Comparison of ENCODE assay signal across 22 cellular contexts in genomic region chr7:20320322-20320721, GRCh38. TPM values are rescaled to one million over a fixed set of nuclear protein-coding genes. Genes with fewer than 3 reads are reported as not detected.
DNase-seq lines count a peak whose midpoint lies in the region; ATAC-seq and TF ChIP-seq lines count a peak whose summit lies in the region.
"Had no signal": no experiment of that assay in that cellular context is flagged by ENCODE, and none has a peak within 500 bp of the region (broad histone marks: within the 10 kb centered on the region; RNA-seq: fewer than 3 reads in every experiment).

No MANE protein-coding gene starts in this region.

- no peaks in the 10 kb centered on the region for H3K79me2 ChIP-seq in neural progenitor cell (ENCODE audit: low read depth)

- no peaks in the 10 kb centered on the region for H3K4me1 ChIP-seq in neural progenitor cell
- H3K4me1 ChIP-seq: A549, Caco-2 had no signal

- peaks cover 3% of the 10 kb centered on the region for H3K27me3 Mint-ChIP-seq in neural progenitor cell (ENCODE audit: insufficient read depth, low read depth)
- H3K27me3 Mint-ChIP-seq: B cell; CD4-positive, CD25-positive, alpha-beta regulatory T cell had no signal

- no peak overlapping the region for H3K4me2 ChIP-seq in neural progenitor cell
- H3K4me2 ChIP-seq: A549, BLaER1 had no signal

- no peaks in the 10 kb centered on the region for H3F3A ChIP-seq in neural progenitor cell (ENCODE audit: low read depth)

- H3K27ac Mint-ChIP-seq in neural progenitor cell: no peak overlapping the region
- H3K27ac Mint-ChIP-seq: B cell; CD4-positive, CD25-positive, alpha-beta regulatory T cell; CD8-positive, alpha-beta T cell had no signal

- no peak for TF ChIP-seq CTCF in AG10803 (conservative IDR thresholded peaks at IDR 0.05; ENCODE audit: low read length)
- no peak for TF ChIP-seq CTCF in neural progenitor cell (IDR thresholded peaks at IDR 0.05)

- DNase-seq in AG10803 (ENCODE audit: low read depth) (peak; percentile 35), astrocyte of the hippocampus (ENCODE audit: low read depth, low spot score) (peak; percentile 37), fibroblast of peridontal ligament (ENCODE audit: extremely low read depth) (peak; percentile 24), renal cortical epithelial cell (ENCODE audit: low read depth) (peak; percentile 57), NCI-H1417 (lab: John Stamatoyannopoulos, UW) (no peak), NCI-H1105 treated with DMSO at 0.1 percent for 48 hours (lab: John Stamatoyannopoulos, UW) (no peak), neural progenitor cell (ENCODE audit: low spot score) (no peak)
- DNase-seq: 8988T; ACHN; Caco-2; CD4-positive, CD25-positive, alpha-beta regulatory T cell; CD8-positive, alpha-beta T cell; DMS153; DND-41; GM23248; H7; HCEC 1CT had no signal

- no peak for ATAC-seq in GM21526 (IDR thresholded peaks at IDR 0.05; ENCODE audit: low FRiP score, unreplicated experiment)
- ATAC-seq: A549; CD8-positive, alpha-beta T cell had no signal

- H3K4me3 ChIP-seq in AG10803 (ENCODE audit: low read length) (no peak overlapping the region), neural progenitor cell (no peak overlapping the region)
- H3K4me3 ChIP-seq: A549, BLaER1, GM23248 had no signal

- no peaks in the 10 kb centered on the region for H3K27me3 ChIP-seq in neural progenitor cell
- H3K27me3 ChIP-seq: BLaER1 had no signal

- H3K9ac ChIP-seq in neural progenitor cell: no peak overlapping the region
- H3K9ac ChIP-seq: BLaER1, GM23248 had no signal

- no peak overlapping the region for H3K4me3 Mint-ChIP-seq in neural progenitor cell
- H3K4me3 Mint-ChIP-seq: B cell; CD8-positive, alpha-beta T cell had no signal

- H2AFZ ChIP-seq in neural progenitor cell (replicated peaks): no peak overlapping the region
- H2AFZ ChIP-seq: GM23248 had no signal

- peaks cover 7% of the 10 kb centered on the region for H3K9me3 Mint-ChIP-seq in neural progenitor cell
- H3K9me3 Mint-ChIP-seq: CD8-positive, alpha-beta T cell had no signal

- H3K36me3 Mint-ChIP-seq in neural progenitor cell: no peaks in the 10 kb centered on the region
- H3K36me3 Mint-ChIP-seq: CD4-positive, CD25-positive, alpha-beta regulatory T cell; CD8-positive, alpha-beta T cell had no signal

- no peaks in the 10 kb centered on the region for H4K20me1 ChIP-seq in neural progenitor cell (ENCODE audit: low read depth)
- H4K20me1 ChIP-seq: BLaER1 had no signal

- H3K9me3 ChIP-seq in neural progenitor cell (ENCODE audit: low read depth): no peaks in the 10 kb centered on the region
- H3K9me3 ChIP-seq: A549, BLaER1, Caco-2 had no signal

- no peaks in the 10 kb centered on the region for H3K36me3 ChIP-seq in neural progenitor cell
- H3K36me3 ChIP-seq: BLaER1 had no signal

- peaks cover 10% of the 10 kb centered on the region for H3K4me1 Mint-ChIP-seq in neural progenitor cell
- H3K4me1 Mint-ChIP-seq: B cell had no signal

- H3K27ac ChIP-seq in neural progenitor cell: no peak overlapping the region
- H3K27ac ChIP-seq: A549, BLaER1, C4-2B, GM23248 had no signal

RNA-seq across cellular contexts. Expression of gene ITGB8, which starts 10.4 kb away (rescaled TPM):
- total RNA-seq in renal cortical epithelial cell (257 and 399 TPM in 2 replicates), neural progenitor cell (ENCODE audit: low replicate concordance) (3.0 and 5.3 TPM in 2 replicates)
- total RNA-seq: CD8-positive, alpha-beta T cell had no signal

Comparison
In these comparisons a context has a peak if more than half of its experiments do, and no peak if none do; other contexts are left out.
1. DNase-seq: peak in AG10803 (single experiment), astrocyte of the hippocampus (single experiment), fibroblast of peridontal ligament (single experiment) and renal cortical epithelial cell (single experiment); none in NCI-H1417 (0 of 3), NCI-H1105 treated with DMSO at 0.1 percent for 48 hours (single experiment) and neural progenitor cell (single experiment).
2. RNA of gene ITGB8, which starts 10.4 kb away (total RNA-seq): 257 to 399 TPM in renal cortical epithelial cell; 3.0 to 5.3 TPM in neural progenitor cell; every median in the first group is over 10 times any median in the second.